ENCODE assay signal across 7 cellular contexts in genomic region chr14:22314183-22314820, GRCh38.
DNase-seq lines count a peak whose midpoint lies in the region; ATAC-seq and TF ChIP-seq lines count a peak whose summit lies in the region.

No MANE protein-coding gene starts in this region.

- H4K20me1 ChIP-seq in neural cell (ENCODE audit: insufficient read depth): no peaks in the 10 kb centered on the region

- H3K4me2 ChIP-seq in neural cell (ENCODE audit: low read length): no peak overlapping the region

- H3K27me3 Mint-ChIP-seq in T-cell: no peaks in the 10 kb centered on the region

- CTCF ChIA-PET in T-cell (lab: Charles Lee): interaction anchor here in 1 of 2 donors (0.6 kb wide), 1 partner anchor 196 kb away, joined by 4 read pairs; no protein-coding TSS in a partner anchor

- H3K27ac ChIP-seq in neural cell (ENCODE audit: low read length): no peak overlapping the region

- ATAC-seq in GM19468 (IDR thresholded peaks at IDR 0.05; ENCODE audit: extremely low read depth, unreplicated experiment) (peak; percentile 72), T-cell (replicated peaks in 1 of 4) (peak; percentile 36 to 59 (median 37))

- no peak for TF ChIP-seq EP300 in neural cell (conservative IDR thresholded peaks at IDR 0.05; ENCODE audit: poor library complexity, severe bottlenecking)

- H3K4me3 Mint-ChIP-seq in T-cell: peak overlapping the region in 2 of 3 donors; percentile 31 to 34

- H3K27me3 ChIP-seq in neural cell (ENCODE audit: insufficient read depth, low read depth, low read length): no peaks in the 10 kb centered on the region

- DNase-seq in EH (ENCODE audit: low read depth) (peak; percentile 53), Kasumi-1 (lab: John Stamatoyannopoulos, UW) (peak; percentile 64), T-cell (peak in 3 of 34 experiments; percentile 1 to 12 (median 12)), fibroblast of gingiva (ENCODE audit: low read depth) (peak; percentile 4), T1000 (lab: John Stamatoyannopoulos, UW) (no peak)

- TF ChIP-seq CTCF in neural cell (IDR thresholded peaks at IDR 0.05; ENCODE audit: poor library complexity, severe bottlenecking): peak; percentile 57

- H3K79me2 ChIP-seq in neural cell (replicated peaks; ENCODE audit: insufficient read depth, low read length): no peaks in the 10 kb centered on the region

- no peaks in the 10 kb centered on the region for H3K9me2 ChIP-seq in neural cell (ENCODE audit: insufficient read depth, low read length)

- no peaks in the 10 kb centered on the region for H3K9me3 ChIP-seq in neural cell (ENCODE audit: low read length)

- no peaks in the 10 kb centered on the region for H3K36me3 Mint-ChIP-seq in T-cell

- no peak overlapping the region for H2AFZ ChIP-seq in neural cell (ENCODE audit: low read depth, low read length)

- H3K9me3 Mint-ChIP-seq in T-cell: no peaks in the 10 kb centered on the region

- TF ChIP-seq RAD21 in neural cell (conservative IDR thresholded peaks at IDR 0.05): no peak

- POLR2A ChIA-PET in T-cell (lab: Charles Lee): no interaction called here

- H3K27ac Mint-ChIP-seq in T-cell: peak overlapping the region in 1 of 2 donors; percentile 39

- H3K9ac ChIP-seq in neural cell (ENCODE audit: low read length): no peak overlapping the region

- H3F3A ChIP-seq in neural cell (ENCODE audit: insufficient read depth, low read length, poor library complexity, severe bottlenecking): no peaks in the 10 kb centered on the region

- H3K4me1 Mint-ChIP-seq in T-cell: no peaks in the 10 kb centered on the region

- no peaks in the 10 kb centered on the region for H3K36me3 ChIP-seq in neural cell (ENCODE audit: insufficient read depth, low read length)

- no peak overlapping the region for H3K4me3 ChIP-seq in neural cell (ENCODE audit: low read length)

TF ChIP-seq in neural cell, 6 proteins besides CTCF, POLR2A, EP300 and RAD21:
- TF ChIP-seq MXI1 (conservative IDR thresholded peaks at IDR 0.05; ENCODE audit: poor library complexity, severe bottlenecking) (no peak), REST (IDR thresholded peaks at IDR 0.05; ENCODE audit: borderline replicate concordance) (no peak), SMC3 (conservative IDR thresholded peaks at IDR 0.05; ENCODE audit: poor library complexity) (peak; percentile 22), POLR2AphosphoS5 (IDR thresholded peaks at IDR 0.05) (no peak)
